In the genomic region with DNA sequence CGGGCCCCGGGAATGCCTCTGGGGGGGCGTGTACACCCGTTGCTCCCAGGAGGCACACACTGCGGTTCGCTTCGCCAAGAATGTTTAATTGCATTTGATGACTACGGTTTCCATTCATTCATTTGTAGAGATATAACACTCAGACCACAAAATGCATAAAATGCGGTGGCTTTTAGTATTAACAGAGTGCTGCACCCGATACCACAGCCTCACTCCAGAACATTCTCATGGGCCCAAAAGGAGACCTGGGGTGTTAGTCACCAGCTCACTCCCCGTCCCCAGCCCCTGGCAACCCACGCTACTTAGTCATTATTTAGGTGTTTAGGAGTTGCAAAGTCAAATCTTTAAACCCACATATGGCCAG, we compare ENCODE assay signal across 9 cellular contexts. TPM values are rescaled to one million over a fixed set of nuclear protein-coding genes. Genes with fewer than 3 reads are reported as not detected.
DNase-seq lines count a peak whose midpoint lies in the region; ATAC-seq lines count a peak whose summit lies in the region.
"Had no signal": no experiment of that assay in that cellular context is flagged by ENCODE, and none has a peak within 500 bp of the region (broad histone marks: within the 10 kb centered on the region; RNA-seq: fewer than 3 reads in every experiment).

No MANE protein-coding gene starts in this region.

- DNase-seq in stimulated activated naive CD4-positive, alpha-beta T cell treated with Interleukin-2 at 50 U/mL for 16 hours (lab: John Stamatoyannopoulos, UW), result peak; percentile 84
- DNase-seq in stimulated activated naive CD4-positive, alpha-beta T cell (lab: John Stamatoyannopoulos, UW), result no peak
- DNase-seq in activated T-helper 1 cell treated with anti-CD3 and anti-CD28 coated beads, Interleukin-2, amount 50 U/mL, for 16 hours (ENCODE audit: low read depth in 1 of 2, low spot score in 1 of 2), result peak; percentile 25 to 61
- DNase-seq in NCI-H1930 (lab: John Stamatoyannopoulos, UW) (no peak), iPS-NIHi11 (ENCODE audit: low spot score) (no peak), left lobe of liver (ENCODE audit: low spot score) (no peak)

- H3K27ac ChIP-seq in layer of hippocampus (ENCODE audit: low read depth, low read length), result peak overlapping the region; percentile 75

- ATAC-seq in HG03175 (IDR thresholded peaks at IDR 0.05; ENCODE audit: unreplicated experiment), result no peak
- ATAC-seq in left lobe of liver, result no peak

- H3K27me3 ChIP-seq in layer of hippocampus (ENCODE audit: control insufficient read depth, insufficient read depth, low read length), result no peaks in the 10 kb centered on the region

RNA-seq across cellular contexts. Expression of a gene that starts 21.8 kb away (rescaled TPM):
- total RNA-seq in left lobe of liver, result 0.30 TPM
- total RNA-seq: skeletal muscle tissue had no signal

RNA-seq across cellular contexts. Expression of a gene that starts 21.8 kb away (rescaled TPM):
- total RNA-seq in left lobe of liver, result 51.8 TPM

RNA-seq across cellular contexts. Expression of a gene that starts 28.2 kb away (rescaled TPM):
- 0.30 TPM for total RNA-seq in left lobe of liver
- total RNA-seq: skeletal muscle tissue had no signal

RNA-seq across cellular contexts. Expression of a gene that starts 39.1 kb away (rescaled TPM):
- 98.2 TPM for total RNA-seq in left lobe of liver

RNA-seq across cellular contexts. Expression of a gene that starts 51.5 kb away (rescaled TPM):
- total RNA-seq in left lobe of liver, result 22.2 TPM

Comparison
In these comparisons a context has a peak if more than half of its experiments do, and no peak if none do; other contexts are left out.
1. DNase-seq: peak in stimulated activated naive CD4-positive, alpha-beta T cell treated with Interleukin-2 at 50 U/mL for 16 hours (single experiment) and activated T-helper 1 cell treated with anti-CD3 and anti-CD28 coated beads, Interleukin-2, amount 50 U/mL, for 16 hours (2 of 2); none in stimulated activated naive CD4-positive, alpha-beta T cell (0 of 6), NCI-H1930 (0 of 2), iPS-NIHi11 (single experiment) and left lobe of liver (single experiment).